ENCODE assay signal across 8 cellular contexts in the genomic region with DNA sequence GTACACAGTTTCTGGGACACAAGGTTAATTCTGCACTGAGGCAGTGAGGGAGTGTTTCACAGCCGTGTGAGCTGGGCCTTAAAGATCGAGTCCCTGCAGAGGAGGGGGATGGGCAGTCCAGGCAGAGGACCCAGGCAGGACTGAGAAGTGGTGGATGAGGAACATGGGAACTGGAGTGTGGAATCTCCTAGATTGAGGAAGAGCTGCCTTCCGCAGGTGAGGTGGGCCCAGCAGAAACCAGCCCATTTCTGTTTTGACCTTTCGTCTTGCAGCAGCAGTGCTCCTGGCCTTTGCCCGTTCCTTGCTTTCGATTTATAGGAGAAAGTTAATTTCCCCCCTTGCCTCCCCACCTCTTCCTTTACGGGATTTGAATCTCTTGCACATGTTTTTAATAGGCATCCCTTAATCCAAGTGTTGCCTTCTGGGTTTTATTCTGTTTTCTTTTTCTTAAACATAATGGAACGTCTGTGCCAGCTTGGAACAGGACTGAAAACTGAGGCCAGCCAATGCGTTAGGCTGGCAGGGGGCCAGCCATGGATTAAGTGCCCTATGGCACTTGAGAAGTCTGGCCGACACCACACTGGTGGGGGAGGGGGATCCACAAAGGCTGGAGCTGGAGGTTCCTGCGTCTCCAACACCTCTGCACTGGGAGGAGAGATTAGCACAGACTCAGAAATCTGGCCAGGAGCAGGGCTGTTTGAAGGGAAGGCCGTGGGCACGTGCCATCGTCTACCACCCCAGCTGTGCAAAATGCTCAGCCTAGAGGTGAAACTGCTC.
DNase-seq lines count a peak whose midpoint lies in the region; ATAC-seq and TF ChIP-seq lines count a peak whose summit lies in the region.

No MANE protein-coding gene starts in this region.

- no peaks in the 10 kb centered on the region for H3K79me1 ChIP-seq in H9 (ENCODE audit: insufficient read depth, low read depth, low read length, poor library complexity, severe bottlenecking)

- H3K27ac Mint-ChIP-seq in H9 = peak overlapping the region; percentile 16 to 87 (median 25); a peak in 3 of 7 replicates

- H2BK15ac ChIP-seq in H9 (ENCODE audit: low read depth, low read length) = no peak overlapping the region

- no peak overlapping the region for H3K56ac ChIP-seq in H9 (ENCODE audit: insufficient read length, low read depth, low read length)

- H4K20me1 ChIP-seq in H9 (ENCODE audit: control insufficient read depth, insufficient read depth, insufficient read length) = no peaks in the 10 kb centered on the region

- peak overlapping the region in 1 of 2 experiments; percentile 5; a peak in 1 of 5 replicates for H3K4me3 Mint-ChIP-seq in H9

- H3K14ac ChIP-seq in H9 (ENCODE audit: insufficient read depth, low read length) = no peak overlapping the region; the same call in 1 of the 2 replicates

- H4K91ac ChIP-seq in H9 (ENCODE audit: insufficient read length, low read depth, low read length) = no peak overlapping the region

- no CpG with 5 or more reads among the region's 14 CpGs for WGBS in H9 (ENCODE audit: extremely low coverage, insufficient read length, low lambda C conversion rate)

- H4K5ac ChIP-seq in H9 (ENCODE audit: insufficient read length, low read depth, low read length) = no peak overlapping the region

- TF ChIP-seq CTCF in H9 (conservative IDR thresholded peaks at IDR 0.05) = no peak

- no peak overlapping the region for H3K27ac ChIP-seq in H9 (ENCODE audit: insufficient read length, low read depth, low read length)

- no peak overlapping the region for H2BK5ac ChIP-seq in H9 (ENCODE audit: insufficient read length, low read length)

- H3K4me1 Mint-ChIP-seq in H9 = peaks cover 33 to 39% of the 10 kb centered on the region in 2 experiments

- H3K23ac ChIP-seq in H9 (ENCODE audit: insufficient read length, low read depth, low read length) = no peak overlapping the region

- H2AFZ ChIP-seq in H9 (ENCODE audit: low read length) = no peak overlapping the region

- intact Hi-C loops in Right ventricle myocardium superior (cut with DNase I) = no loop called here

- peak; percentile 83 for ATAC-seq in Right ventricle myocardium superior (ENCODE audit: poor library complexity)

- no peak overlapping the region for H3K4ac ChIP-seq in H9 (ENCODE audit: low read depth, low read length)

- no peak overlapping the region for H2BK20ac ChIP-seq in H9 (ENCODE audit: low read depth, low read length, poor library complexity, severe bottlenecking)

- no peak overlapping the region for H4K8ac ChIP-seq in H9 (replicated peaks; ENCODE audit: insufficient read length, low read depth, low read length)

- H3K9ac ChIP-seq in H9 (ENCODE audit: extremely low read depth, insufficient read length, low read length) (no peak overlapping the region), skeletal muscle satellite cell (ENCODE audit: low read depth, low read length) (peak overlapping the region; percentile 7)

- no peaks in the 10 kb centered on the region for H3K27me3 Mint-ChIP-seq in H9 (ENCODE audit: low read depth)

- no peaks in the 10 kb centered on the region for H3K79me2 ChIP-seq in H9 (ENCODE audit: insufficient read depth, low read length)

- H3K4me2 ChIP-seq in H9 (ENCODE audit: insufficient read depth, insufficient read length, low read length) (no peak overlapping the region), skeletal muscle satellite cell (ENCODE audit: low read length) (no peak overlapping the region)

- H3K36me3 ChIP-seq in skeletal muscle satellite cell (ENCODE audit: insufficient read depth, low read length) = peaks cover 76% of the 10 kb centered on the region

- H3K4me3 ChIP-seq in skeletal muscle satellite cell (ENCODE audit: low read length) = no peak overlapping the region

- H3K4me1 ChIP-seq in H9 (ENCODE audit: insufficient read depth, low read length) (peaks cover 11% of the 10 kb centered on the region; the same call in 1 of the 2 replicates), skeletal muscle satellite cell (ENCODE audit: control insufficient read depth, insufficient read depth, low read length) (peaks cover 68% of the 10 kb centered on the region)

- no peak overlapping the region for H2BK120ac ChIP-seq in H9 (ENCODE audit: low read depth, low read length, poor library complexity, severe bottlenecking)

- H3K27me3 ChIP-seq in H9 (ENCODE audit: insufficient read depth, low read length) = no peaks in the 10 kb centered on the region
- H3K27me3 ChIP-seq in skeletal muscle satellite cell (ENCODE audit: control insufficient read depth, insufficient read depth, low read length) = no peaks in the 10 kb centered on the region

- no peak for DNase-seq in H9
- peak; percentile 90 for DNase-seq in NCI-H524 treated with DMSO at 0.1 percent for 48 hours (lab: John Stamatoyannopoulos, UW)
- peak; percentile 80 for DNase-seq in Right ventricle myocardium superior
- DNase-seq in SW 1271 (lab: John Stamatoyannopoulos, UW) = no peak
- DNase-seq in OCI-M1 (lab: John Stamatoyannopoulos, UW) = no peak
- no peak for DNase-seq in activated CD4-positive, alpha-beta T cell treated with anti-CD3 and anti-CD28 coated beads, Interleukin-2, amount 50 U/mL, for 48 hours
- no peak for DNase-seq in globus pallidus (ENCODE audit: low spot score)

- H3K36me3 Mint-ChIP-seq in H9 (ENCODE audit: insufficient read depth in 1 of 3, low read depth in 3 of 3) = peaks cover 0 to 32% (median 0%) of the 10 kb centered on the region in 3 experiments; a peak in 6 of 7 replicates

- no peak overlapping the region for H3K18ac ChIP-seq in H9 (ENCODE audit: insufficient read length, low read depth, low read length)

- no peak overlapping the region for H3T11ph ChIP-seq in H9 (ENCODE audit: low read length)

- H3K9me3 ChIP-seq in H9 (ENCODE audit: control insufficient read depth, low read depth, low read length) (no peaks in the 10 kb centered on the region), skeletal muscle satellite cell (replicated peaks; ENCODE audit: low read length) (no peaks in the 10 kb centered on the region)

- H2BK12ac ChIP-seq in H9 (ENCODE audit: insufficient read length, low read depth, low read length) = no peak overlapping the region

- no peaks in the 10 kb centered on the region for H3K23me2 ChIP-seq in H9 (ENCODE audit: insufficient read length, low read depth, low read length, poor library complexity, severe bottlenecking)

- no peaks in the 10 kb centered on the region for H3K9me3 Mint-ChIP-seq in H9

- H2AK5ac ChIP-seq in H9 (ENCODE audit: insufficient read length, low read length) = no peak overlapping the region

Comparison
In these comparisons a context has a peak if more than half of its experiments do, and no peak if none do; other contexts are left out.
1. DNase-seq: peak in NCI-H524 treated with DMSO at 0.1 percent for 48 hours (single experiment) and Right ventricle myocardium superior (single experiment); none in H9 (single experiment), SW 1271 (0 of 2), OCI-M1 (single experiment), activated CD4-positive, alpha-beta T cell treated with anti-CD3 and anti-CD28 coated beads, Interleukin-2, amount 50 U/mL, for 48 hours (0 of 2) and globus pallidus (single experiment).